ENCODE assay signal across 1 cellular context in genomic region chr4:139651282-139652194, GRCh38.
TF ChIP-seq lines count a peak whose summit lies in the region.

No MANE protein-coding gene starts in this region.

TF ChIP-seq in endothelial cell of umbilical vein, 7 proteins besides CTCF, POLR2A, EP300 and RAD21 (continued from another document):
- no peak for TF ChIP-seq POLR2AphosphoS5 (IDR thresholded peaks at IDR 0.05; ENCODE audit: insufficient read depth, low read depth, low read length)
- TF ChIP-seq MYC (IDR thresholded peaks at IDR 0.05; ENCODE audit: low read depth, low read length) = no peak
- TF ChIP-seq MAX (IDR thresholded peaks at IDR 0.05; ENCODE audit: insufficient read depth, insufficient read length) = no peak
- no peak for TF ChIP-seq EZH2 (IDR thresholded peaks at IDR 0.05; ENCODE audit: borderline replicate concordance, low read depth, low read length, severe bottlenecking)
